Comparison of ENCODE assay signal across 8 cellular contexts in the genomic region with DNA sequence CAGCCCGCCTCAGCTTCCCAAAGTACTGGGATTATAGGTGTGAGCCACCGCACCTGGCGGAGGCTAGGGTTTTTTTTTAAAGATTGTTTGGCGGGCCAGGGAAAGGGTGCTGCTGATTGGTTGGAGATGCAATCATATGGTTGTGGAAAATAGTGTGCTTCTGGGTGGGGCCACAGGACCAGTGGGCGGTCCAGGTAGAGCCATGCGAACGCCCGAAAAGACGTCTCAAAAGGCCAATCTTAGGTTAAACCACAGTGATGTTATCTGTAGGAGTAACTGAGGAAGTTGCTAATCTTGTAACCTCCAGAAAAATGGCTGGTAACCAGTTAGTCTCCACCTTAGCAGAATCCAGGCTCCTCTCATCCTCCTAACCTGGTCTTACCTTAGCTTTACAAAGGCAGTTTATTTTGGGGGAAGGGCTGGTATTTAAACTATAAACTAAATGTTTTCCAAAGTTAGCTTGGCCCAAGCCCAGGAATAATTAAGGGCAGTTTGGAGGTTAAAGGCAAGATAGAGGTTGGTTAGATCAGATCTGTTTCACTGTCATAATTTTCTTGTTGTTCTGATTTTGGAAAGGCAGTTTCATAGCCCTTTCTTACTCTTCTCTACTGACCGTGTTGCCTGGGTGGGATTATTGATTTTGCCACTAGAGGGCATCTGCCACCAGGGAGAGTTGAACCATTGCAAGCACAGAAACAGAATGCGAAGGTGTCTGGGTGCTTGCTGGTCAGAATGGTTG.
A peak's percentile ranks its signal among the peaks of the same experiment; 100 is the strongest.
DNase-seq lines count a peak whose midpoint lies in the region; ATAC-seq and TF ChIP-seq lines count a peak whose summit lies in the region.

No MANE protein-coding gene starts in this region.

- H3K9me3 ChIP-seq in Caco-2 = no peaks in the 10 kb centered on the region
- no peaks in the 10 kb centered on the region for H3K9me3 ChIP-seq in H9 (ENCODE audit: control insufficient read depth, low read depth, low read length)
- no peaks in the 10 kb centered on the region for H3K9me3 ChIP-seq in endodermal cell (ENCODE audit: control insufficient read depth, low read length)
- no peaks in the 10 kb centered on the region for H3K9me3 ChIP-seq in mucosa of descending colon

- peak; percentile 80 to 84 for DNase-seq in Caco-2
- DNase-seq in H9 = peak; percentile 79
- peak; percentile 50 for DNase-seq in NCI-H69 (lab: John Stamatoyannopoulos, UW)
- peak; percentile 70 for DNase-seq in activated CD4-positive, alpha-beta memory T cell treated with anti-CD3 and anti-CD28 coated beads, Interleukin-2, amount 10 ng/mL, durations not matched to agents 7 days and 5 days
- DNase-seq in endodermal cell = peak; percentile 92
- DNase-seq in mucosa of descending colon = peak in 2 of 3 donors; percentile 33 to 76

- no peak overlapping the region for H3K14ac ChIP-seq in H9 (ENCODE audit: insufficient read depth, low read length)

- intact Hi-C loops in Caco-2 (cut with micrococcal nuclease; ENCODE audit: unreplicated experiment) (loop anchor here (1.0 to 5.0 kb wide), 4 partner anchors 49 to 340 kb away; a partner anchor contains a TSS), mucosa of descending colon (cut with DNase I, micrococcal nuclease) (no loop called here)

- H3K36me3 ChIP-seq in Caco-2 (ENCODE audit: control insufficient read depth, insufficient read depth, low read length) (no peaks in the 10 kb centered on the region), endodermal cell (ENCODE audit: control insufficient read depth, insufficient read depth, low read length) (peaks cover 12% of the 10 kb centered on the region), mucosa of descending colon (ENCODE audit: low read depth) (no peaks in the 10 kb centered on the region)

- H3K4me1 ChIP-seq in Caco-2 = peaks cover 48% of the 10 kb centered on the region
- H3K4me1 ChIP-seq in H9 (ENCODE audit: insufficient read depth, low read length) = no peaks in the 10 kb centered on the region; the same call in 1 of the 2 replicates
- H3K4me1 ChIP-seq in endodermal cell (ENCODE audit: control insufficient read depth, insufficient read depth, low read length) = no peaks in the 10 kb centered on the region
- no peaks in the 10 kb centered on the region for H3K4me1 ChIP-seq in mucosa of descending colon (ENCODE audit: low read depth)

- WGBS in H9 (ENCODE audit: extremely low coverage, insufficient read length, low lambda C conversion rate) = no CpG with 5 or more reads among the region's 11 CpGs
- WGBS in endodermal cell (ENCODE audit: insufficient coverage in 1 of 2, insufficient read length in 1 of 2), 2 experiments = 68 to 81% methylated on average over 5 to 11 of the region's 11 CpGs

- H2AFZ ChIP-seq in H9 (ENCODE audit: low read length) = no peak overlapping the region

- H3K9ac ChIP-seq in H9 (ENCODE audit: extremely low read depth, insufficient read length, low read length) (no peak overlapping the region), endodermal cell (ENCODE audit: extremely low read depth, low read length, poor library complexity, severe bottlenecking) (no peak overlapping the region)

- H3K27me3 Mint-ChIP-seq in Caco-2 (ENCODE audit: insufficient read depth, unreplicated experiment) (no peaks in the 10 kb centered on the region), H9 (ENCODE audit: low read depth) (no peaks in the 10 kb centered on the region; the same call in 1 of the 2 replicates), endodermal cell (ENCODE audit: insufficient read depth) (no peaks in the 10 kb centered on the region)
- H3K27me3 Mint-ChIP-seq in activated CD4-positive, alpha-beta memory T cell treated with anti-CD3 and anti-CD28 coated beads, Interleukin-2, amount 10 ng/mL, durations not matched to agents 7 days and 5 days = peaks cover 2% of the 10 kb centered on the region
- no peaks in the 10 kb centered on the region for H3K27me3 Mint-ChIP-seq in stimulated activated memory B cell treated with anti-CD40 and anti-IgM and Interleukin-4, amounts not matched to agents 10 μg/mL and 1 μg/mL and 100 μg/mL, for 72 hours

- H2BK5ac ChIP-seq in H9 (ENCODE audit: insufficient read length, low read length) = no peak overlapping the region

- H2BK15ac ChIP-seq in H9 (ENCODE audit: low read depth, low read length) = no peak overlapping the region

- H4K8ac ChIP-seq in H9 (replicated peaks; ENCODE audit: insufficient read length, low read depth, low read length) = no peak overlapping the region

- CTCF ChIA-PET in Caco-2 (lab: Charles Lee) = interaction anchor here (1.7 kb wide), 1 partner anchor 16 kb away, joined by 5 read pairs; no protein-coding TSS in a partner anchor
- CTCF ChIA-PET in activated CD4-positive, alpha-beta memory T cell treated with anti-CD3 and anti-CD28 coated beads, Interleukin-2, amount 10 ng/mL, durations not matched to agents 7 days and 5 days (lab: Charles Lee) = interaction anchor here (0.6 to 1.9 kb wide), 9 partner anchors 8 to 746 kb away, joined by 3 to 9 read pairs (median 4); no protein-coding TSS in a partner anchor

- H3K4me2 ChIP-seq in H9 (ENCODE audit: insufficient read depth, insufficient read length, low read length) = no peak overlapping the region

- no peak overlapping the region for H3K23ac ChIP-seq in H9 (ENCODE audit: insufficient read length, low read depth, low read length)

- H2AK5ac ChIP-seq in H9 (ENCODE audit: insufficient read length, low read length) = no peak overlapping the region

- H2BK12ac ChIP-seq in H9 (ENCODE audit: insufficient read length, low read depth, low read length) = no peak overlapping the region

- no peaks in the 10 kb centered on the region for H3K9me3 Mint-ChIP-seq in Caco-2 (ENCODE audit: unreplicated experiment)
- H3K9me3 Mint-ChIP-seq in H9 = no peaks in the 10 kb centered on the region; a peak in 1 of 5 replicates
- H3K9me3 Mint-ChIP-seq in activated CD4-positive, alpha-beta memory T cell treated with anti-CD3 and anti-CD28 coated beads, Interleukin-2, amount 10 ng/mL, durations not matched to agents 7 days and 5 days = no peaks in the 10 kb centered on the region
- no peaks in the 10 kb centered on the region for H3K9me3 Mint-ChIP-seq in endodermal cell
- H3K9me3 Mint-ChIP-seq in stimulated activated memory B cell treated with anti-CD40 and anti-IgM and Interleukin-4, amounts not matched to agents 10 μg/mL and 1 μg/mL and 100 μg/mL, for 72 hours = no peaks in the 10 kb centered on the region

- H3K27ac Mint-ChIP-seq in Caco-2 (ENCODE audit: unreplicated experiment) = no peak overlapping the region
- no peak overlapping the region for H3K27ac Mint-ChIP-seq in H9
- no peak overlapping the region for H3K27ac Mint-ChIP-seq in activated CD4-positive, alpha-beta memory T cell treated with anti-CD3 and anti-CD28 coated beads, Interleukin-2, amount 10 ng/mL, durations not matched to agents 7 days and 5 days
- H3K27ac Mint-ChIP-seq in endodermal cell = no peak overlapping the region
- no peak overlapping the region for H3K27ac Mint-ChIP-seq in stimulated activated memory B cell treated with anti-CD40 and anti-IgM and Interleukin-4, amounts not matched to agents 10 μg/mL and 1 μg/mL and 100 μg/mL, for 72 hours

- H4K20me1 ChIP-seq in H9 (ENCODE audit: control insufficient read depth, insufficient read depth, insufficient read length) = no peaks in the 10 kb centered on the region

- H3K79me1 ChIP-seq in H9 (ENCODE audit: insufficient read depth, low read depth, low read length, poor library complexity, severe bottlenecking) = no peaks in the 10 kb centered on the region

- POLR2A ChIA-PET in Caco-2 (lab: Charles Lee) = no interaction called here
- POLR2A ChIA-PET in activated CD4-positive, alpha-beta memory T cell treated with anti-CD3 and anti-CD28 coated beads, Interleukin-2, amount 10 ng/mL, durations not matched to agents 7 days and 5 days (lab: Charles Lee) = no interaction called here

- ATAC-seq in mucosa of descending colon (peak; percentile 77), HG03442 (IDR thresholded peaks at IDR 0.05; ENCODE audit: unreplicated experiment) (no peak)
- ATAC-seq in stimulated activated memory B cell treated with anti-CD40 and anti-IgM and Interleukin-4, amounts not matched to agents 10 μg/mL and 1 μg/mL and 100 μg/mL, for 72 hours = peak; percentile 73

- no peak overlapping the region for H2BK20ac ChIP-seq in H9 (ENCODE audit: low read depth, low read length, poor library complexity, severe bottlenecking)

- no peak overlapping the region for H4K91ac ChIP-seq in H9 (ENCODE audit: insufficient read length, low read depth, low read length)

- H3K4ac ChIP-seq in H9 (ENCODE audit: low read depth, low read length) = no peak overlapping the region

- no peaks in the 10 kb centered on the region for H3K79me2 ChIP-seq in H9 (ENCODE audit: insufficient read depth, low read length)

- no peaks in the 10 kb centered on the region for H3K36me3 Mint-ChIP-seq in Caco-2 (ENCODE audit: insufficient read depth, unreplicated experiment)
- no peaks in the 10 kb centered on the region for H3K36me3 Mint-ChIP-seq in H9 (ENCODE audit: insufficient read depth in 1 of 3, low read depth in 3 of 3)
- H3K36me3 Mint-ChIP-seq in activated CD4-positive, alpha-beta memory T cell treated with anti-CD3 and anti-CD28 coated beads, Interleukin-2, amount 10 ng/mL, durations not matched to agents 7 days and 5 days (ENCODE audit: low read depth) = no peaks in the 10 kb centered on the region
- H3K36me3 Mint-ChIP-seq in endodermal cell (ENCODE audit: low read depth) = peaks cover 41% of the 10 kb centered on the region
- H3K36me3 Mint-ChIP-seq in stimulated activated memory B cell treated with anti-CD40 and anti-IgM and Interleukin-4, amounts not matched to agents 10 μg/mL and 1 μg/mL and 100 μg/mL, for 72 hours = peaks cover 49% of the 10 kb centered on the region

- H3K4me3 ChIP-seq in Caco-2 (ENCODE audit: low read depth, low read length) (no peak overlapping the region), endodermal cell (ENCODE audit: low read length) (no peak overlapping the region), mucosa of descending colon (no peak overlapping the region)

- no peak overlapping the region for H3K18ac ChIP-seq in H9 (ENCODE audit: insufficient read length, low read depth, low read length)

- H4K5ac ChIP-seq in H9 (ENCODE audit: insufficient read length, low read depth, low read length) = no peak overlapping the region

- no peaks in the 10 kb centered on the region for H3K23me2 ChIP-seq in H9 (ENCODE audit: insufficient read length, low read depth, low read length, poor library complexity, severe bottlenecking)

- H3T11ph ChIP-seq in H9 (ENCODE audit: low read length) = no peak overlapping the region

- H3K4me3 Mint-ChIP-seq in Caco-2 (ENCODE audit: unreplicated experiment) (no peak overlapping the region), H9 (no peak overlapping the region), endodermal cell (no peak overlapping the region)
- H3K4me3 Mint-ChIP-seq in activated CD4-positive, alpha-beta memory T cell treated with anti-CD3 and anti-CD28 coated beads, Interleukin-2, amount 10 ng/mL, durations not matched to agents 7 days and 5 days = no peak overlapping the region
- no peak overlapping the region for H3K4me3 Mint-ChIP-seq in stimulated activated memory B cell treated with anti-CD40 and anti-IgM and Interleukin-4, amounts not matched to agents 10 μg/mL and 1 μg/mL and 100 μg/mL, for 72 hours

- H3K27me3 ChIP-seq in Caco-2 (replicated peaks; ENCODE audit: control insufficient read depth, insufficient read depth, low read length) = no peaks in the 10 kb centered on the region
- H3K27me3 ChIP-seq in H9 (ENCODE audit: insufficient read depth, low read length) = no peaks in the 10 kb centered on the region
- no peaks in the 10 kb centered on the region for H3K27me3 ChIP-seq in endodermal cell (ENCODE audit: control insufficient read depth, insufficient read depth, low read length, poor library complexity, severe bottlenecking)

- peaks cover 41% of the 10 kb centered on the region for H3K4me1 Mint-ChIP-seq in Caco-2 (ENCODE audit: low read depth, unreplicated experiment)
- peaks cover 0 to 5% of the 10 kb centered on the region in 2 experiments; a peak in 2 of 4 replicates for H3K4me1 Mint-ChIP-seq in H9
- H3K4me1 Mint-ChIP-seq in activated CD4-positive, alpha-beta memory T cell treated with anti-CD3 and anti-CD28 coated beads, Interleukin-2, amount 10 ng/mL, durations not matched to agents 7 days and 5 days = peaks cover 5% of the 10 kb centered on the region
- H3K4me1 Mint-ChIP-seq in endodermal cell = no peaks in the 10 kb centered on the region
- H3K4me1 Mint-ChIP-seq in stimulated activated memory B cell treated with anti-CD40 and anti-IgM and Interleukin-4, amounts not matched to agents 10 μg/mL and 1 μg/mL and 100 μg/mL, for 72 hours = peaks cover 11% of the 10 kb centered on the region

- H2BK120ac ChIP-seq in H9 (ENCODE audit: low read depth, low read length, poor library complexity, severe bottlenecking) = no peak overlapping the region

- no peak overlapping the region for H3K56ac ChIP-seq in H9 (ENCODE audit: insufficient read length, low read depth, low read length)

- TF ChIP-seq CTCF in Caco-2 (IDR thresholded peaks at IDR 0.05; ENCODE audit: insufficient read depth in 1 of 2, low read depth in 1 of 2, low read length in 1 of 2, severe bottlenecking in 1 of 2, unreplicated experiment in 1 of 2) (peak; percentile 92 to 93), H9 (conservative IDR thresholded peaks at IDR 0.05) (peak; percentile 92), endodermal cell (conservative IDR thresholded peaks at IDR 0.05) (peak; percentile 93), mucosa of descending colon (IDR thresholded peaks at IDR 0.05) (peak; percentile 79)

- no peak overlapping the region for H3K27ac ChIP-seq in H9 (ENCODE audit: insufficient read length, low read depth, low read length)
- H3K27ac ChIP-seq in endodermal cell (ENCODE audit: low read depth, low read length) = no peak overlapping the region

- no TSS peak for BruUV-seq in Caco-2 (replicated peaks; lab: Mats Ljungman, UMichigan)
